ENCODE assay signal across 18 cellular contexts in genomic region chr18:30192216-30192615, GRCh38.
A peak's percentile ranks its signal among the peaks of the same experiment; 100 is the strongest.
DNase-seq lines count a peak whose midpoint lies in the region; ATAC-seq, FAIRE-seq and TF ChIP-seq lines count a peak whose summit lies in the region.
"Had no signal": no experiment of that assay in that cellular context is flagged by ENCODE, and none has a peak within 500 bp of the region (broad histone marks: within the 10 kb centered on the region; RNA-seq: fewer than 3 reads in every experiment).

No MANE protein-coding gene starts in this region.

- H3K23ac ChIP-seq in H1 (ENCODE audit: insufficient read length): no peak overlapping the region

- no peaks in the 10 kb centered on the region for H4K20me1 ChIP-seq in H1 (replicated peaks in 1 of 2; ENCODE audit: control insufficient read depth in 1 of 2, insufficient read depth in 2 of 2, low read length in 2 of 2)

- ATAC-seq in upper lobe of right lung (peak; percentile 38), psoas muscle (no peak), HG03432 (IDR thresholded peaks at IDR 0.05; ENCODE audit: unreplicated experiment) (no peak)
- ATAC-seq: activated naive CD8-positive, alpha-beta T cell treated with anti-CD3 and anti-CD28 coated beads, Interleukin-2, amount 50 U/mL, for 24 hours; body of pancreas; heart left ventricle had no signal

- no peak overlapping the region for H2AK5ac ChIP-seq in H1 (ENCODE audit: low read depth, low read length)

- no peaks in the 10 kb centered on the region for H3K36me3 ChIP-seq in H1 (ENCODE audit: control insufficient read depth in 2 of 4, insufficient read depth in 4 of 4, low read length in 3 of 4)
- H3K36me3 ChIP-seq in upper lobe of right lung: no peaks in the 10 kb centered on the region
- H3K36me3 ChIP-seq in psoas muscle (ENCODE audit: insufficient read depth in 1 of 2, low read depth in 1 of 2): no peaks in the 10 kb centered on the region
- H3K36me3 ChIP-seq: heart left ventricle had no signal

- H3K14ac ChIP-seq in H1 (ENCODE audit: insufficient read length): no peak overlapping the region

- H3K4me1 ChIP-seq in H1 (replicated peaks in 1 of 4; ENCODE audit: control insufficient read depth in 3 of 4, insufficient read depth in 4 of 4, low read length in 3 of 4) (no peaks in the 10 kb centered on the region), upper lobe of right lung (no peaks in the 10 kb centered on the region), psoas muscle (no peaks in the 10 kb centered on the region)
- H3K4me1 ChIP-seq: body of pancreas, heart left ventricle had no signal

- H3K27me3 ChIP-seq in H1 (replicated peaks in 1 of 4; ENCODE audit: control insufficient read depth in 3 of 4, extremely low read depth in 1 of 4, insufficient read depth in 3 of 4, low read length in 3 of 4): no peaks in the 10 kb centered on the region
- H3K27me3 ChIP-seq in upper lobe of right lung: no peaks in the 10 kb centered on the region
- no peaks in the 10 kb centered on the region for H3K27me3 ChIP-seq in psoas muscle (ENCODE audit: insufficient read depth in 3 of 3, low read length in 2 of 3)
- H3K27me3 ChIP-seq: body of pancreas, heart left ventricle had no signal

- WGBS in H1 (ENCODE audit: extremely low coverage in 1 of 2, insufficient coverage in 1 of 2, insufficient read length in 1 of 2, insufficient replicate concordance in 2 of 2, low coverage in 1 of 2, low lambda C conversion rate in 2 of 2, missing lambda C conversion rate in 1 of 2), 2 experiments: 85% methylated on average over 3 of the region's 3 CpGs; no CpG with 5 or more reads in 1 of the 2 experiments
- 70 to 93% (median 83%) methylated on average over 3 of the region's 3 CpGs for WGBS in psoas muscle, 3 donors

- H2BK12ac ChIP-seq in H1 (ENCODE audit: low read depth, low read length): no peak overlapping the region

- H3K79me2 ChIP-seq in H1 (ENCODE audit: control insufficient read depth in 1 of 2, insufficient read depth in 2 of 2, low read length in 2 of 2): no peaks in the 10 kb centered on the region

- FAIRE-seq in H1 (lab: Jason Lieb, UNC): no peak

- H4K5ac ChIP-seq in H1 (ENCODE audit: insufficient read length, low read depth, low read length): no peak overlapping the region

- H3K79me1 ChIP-seq in H1 (ENCODE audit: low read depth, low read length): no peaks in the 10 kb centered on the region

- H3K4ac ChIP-seq in H1 (replicated peaks; ENCODE audit: insufficient read length, low read depth, low read length): no peak overlapping the region

- H2BK20ac ChIP-seq in H1 (ENCODE audit: low read length): no peak overlapping the region

- H3K4me3 ChIP-seq in H1 (ENCODE audit: extremely low read depth in 1 of 4, insufficient read depth in 2 of 4, low read depth in 3 of 4, low read length in 4 of 4): no peak overlapping the region
- H3K4me3 ChIP-seq in upper lobe of right lung: no peak overlapping the region
- no peak overlapping the region for H3K4me3 ChIP-seq in psoas muscle
- H3K4me3 ChIP-seq: body of pancreas, heart left ventricle had no signal

- intact Hi-C loops in upper lobe of right lung (cut with DNase I): no loop called here
- intact Hi-C loops in psoas muscle (cut with DNase I): no loop called here

- no peak overlapping the region for H4K8ac ChIP-seq in H1 (ENCODE audit: extremely low read depth, insufficient read depth, low read length)

- no peak overlapping the region for H2BK5ac ChIP-seq in H1 (ENCODE audit: low read depth, low read length)

- 0 out of 4 replicates have a peak, but pooled peaks cover 0 to 3% of the 10 kb centered on the region in 2 experiments for H3K9me3 ChIP-seq in H1 (ENCODE audit: insufficient read depth in 2 of 2, low read depth in 1 of 2, low read length in 1 of 2)
- H3K9me3 ChIP-seq in upper lobe of right lung: no peaks in the 10 kb centered on the region
- H3K9me3 ChIP-seq in psoas muscle: peaks cover 20% of the 10 kb centered on the region

- CTCF ChIA-PET in H1 (lab: Charles Lee; ENCODE audit: partially characterized antibody): interaction anchor here (0.8 to 1.4 kb wide), 7 partner anchors 11 to 314 kb away, joined by 3 to 4 read pairs (median 3); no protein-coding TSS in a partner anchor

- H2BK120ac ChIP-seq in H1 (replicated peaks; ENCODE audit: low read depth, low read length): no peak overlapping the region

- no peak overlapping the region for H3K18ac ChIP-seq in H1 (ENCODE audit: extremely low read depth, low read length)

- no peak overlapping the region for H3K27ac ChIP-seq in H1 (ENCODE audit: low read depth, low read length)
- no peak overlapping the region for H3K27ac ChIP-seq in upper lobe of right lung
- H3K27ac ChIP-seq in psoas muscle: no peak overlapping the region
- H3K27ac ChIP-seq: body of pancreas, heart left ventricle had no signal

- no peak overlapping the region for H3K56ac ChIP-seq in H1 (replicated peaks; ENCODE audit: insufficient read length, low read depth, low read length)

- no peak overlapping the region for H4K91ac ChIP-seq in H1 (replicated peaks; ENCODE audit: insufficient read length, low read length)

- no peak overlapping the region for H2BK15ac ChIP-seq in H1 (ENCODE audit: low read length)

- POLR2A ChIA-PET in H1 (lab: Charles Lee; ENCODE audit: partially characterized antibody): no interaction called here

- TF ChIP-seq CTCF in LNCAP (IDR thresholded peaks at IDR 0.05) (peak; percentile 15; the same call in 1 of the 2 replicates), H1 (IDR thresholded peaks at IDR 0.05; ENCODE audit: control extremely low read depth in 1 of 3, insufficient read depth in 1 of 3, low read depth in 1 of 3, low read length in 3 of 3) (peak; percentile 27 to 70 (median 59); a peak in 2 of 4 replicates), upper lobe of right lung (IDR thresholded peaks at IDR 0.05) (no peak), psoas muscle (IDR thresholded peaks at IDR 0.05) (no peak)

- H3K23me2 ChIP-seq in H1 (ENCODE audit: low read depth, low read length): no peaks in the 10 kb centered on the region

- no peak overlapping the region for H3K9ac ChIP-seq in H1 (replicated peaks in 1 of 4; ENCODE audit: extremely low read depth in 1 of 4, low read depth in 3 of 4, low read length in 3 of 4)

- DNase-seq in DMS53 (lab: John Stamatoyannopoulos, UW) (peak; percentile 24), DMS53 treated with DMSO at 0.1 percent for 48 hours (lab: John Stamatoyannopoulos, UW; ENCODE audit: unreplicated experiment) (no peak), H1 (ENCODE audit: low read depth in 1 of 2, low spot score in 2 of 2) (no peak), upper lobe of right lung (no peak), psoas muscle (no peak), HCEC 1CT (no peak)
- DNase-seq: activated effector memory CD4-positive, alpha-beta T cell treated with anti-CD3 and anti-CD28 coated beads, Interleukin-2, amount 50 U/mL, for 16 hours; activated naive CD8-positive, alpha-beta T cell treated with anti-CD3 and anti-CD28 coated beads, Interleukin-2, amount 50 U/mL, for 24 hours; body of pancreas; heart left ventricle; Karpas-422; NCI-H1092 treated with DMSO at 0.1 percent for 48 hours; NCI-H446 treated with DMSO at 0.1 percent for 48 hours; nucleus accumbens; T1000; trophoblast cell had no signal

- no peak for TF ChIP-seq EP300 in H1 (IDR thresholded peaks at IDR 0.05; ENCODE audit: borderline replicate concordance in 1 of 2, low read depth in 2 of 2, low read length in 2 of 2)

- H3K4me2 ChIP-seq in H1 (ENCODE audit: insufficient read depth in 1 of 2, low read depth in 2 of 2, low read length in 2 of 2): no peak overlapping the region

- no peak overlapping the region for H2AFZ ChIP-seq in H1 (ENCODE audit: low read length)

- TF ChIP-seq RAD21 in H1 (IDR thresholded peaks at IDR 0.05 in 1 of 2, conservative IDR thresholded peaks at IDR 0.05 in 1 of 2; ENCODE audit: low read depth in 2 of 2, low read length in 2 of 2): peak; percentile 36 to 47; a peak in 3 of 4 replicates

- TF ChIP-seq POLR2A in H1 (IDR thresholded peaks at IDR 0.05; ENCODE audit: control extremely low read depth in 1 of 2, low read depth in 2 of 2, low read length in 2 of 2): no peak

TF ChIP-seq in H1, 55 proteins besides CTCF, POLR2A, EP300 and RAD21:
- TF ChIP-seq TBP (IDR thresholded peaks at IDR 0.05; ENCODE audit: low read depth, low read length): no peak
- no peak for TF ChIP-seq BRCA1 (IDR thresholded peaks at IDR 0.05; ENCODE audit: low read depth, low read length)
- no peak for TF ChIP-seq E2F6 (IDR thresholded peaks at IDR 0.05)
- TF ChIP-seq KDM1A (IDR thresholded peaks at IDR 0.05; ENCODE audit: borderline replicate concordance, low read length): no peak
- no peak for TF ChIP-seq SP4 (IDR thresholded peaks at IDR 0.05; ENCODE audit: low read length)
- TF ChIP-seq, protein P1, sequence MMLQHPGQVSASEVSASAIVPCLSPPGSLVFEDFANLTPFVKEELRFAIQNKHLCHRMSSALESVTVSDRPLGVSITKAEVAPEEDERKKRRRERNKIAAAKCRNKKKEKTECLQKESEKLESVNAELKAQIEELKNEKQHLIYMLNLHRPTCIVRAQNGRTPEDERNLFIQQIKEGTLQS (IDR thresholded peaks at IDR 0.05; ENCODE audit: insufficient read depth, low read depth, low read length): no peak
- no peak for TF ChIP-seq SIRT6 (IDR thresholded peaks at IDR 0.05; ENCODE audit: low read length)
- TF ChIP-seq ZNF274 (IDR thresholded peaks at IDR 0.05; ENCODE audit: borderline replicate concordance, extremely low read depth, low read length): no peak
- no peak for TF ChIP-seq CBX8 (IDR thresholded peaks at IDR 0.05; ENCODE audit: borderline replicate concordance, low read depth, low read length)
TF ChIP-seq in H1: peak in this region for 0.

Comparison
In these comparisons a context has a peak if more than half of its experiments do, and no peak if none do; other contexts are left out.
1. CTCF ChIP-seq: peak in LNCAP (single experiment) and H1 (3 of 3); none in upper lobe of right lung (single experiment) and psoas muscle (single experiment).